ENCODE assay signal across 8 cellular contexts in genomic region chr6:137415127-137415833, GRCh38.
A peak's percentile ranks its signal among the peaks of the same experiment; 100 is the strongest.
DNase-seq lines count a peak whose midpoint lies in the region; ATAC-seq, FAIRE-seq and TF ChIP-seq lines count a peak whose summit lies in the region.

No MANE protein-coding gene starts in this region.

- TF ChIP-seq CTCF in WI38 (IDR thresholded peaks at IDR 0.05; ENCODE audit: low read depth, low read length) (peak; percentile 69), bronchial epithelial cell (IDR thresholded peaks at IDR 0.05; ENCODE audit: insufficient read depth, low read length, severe bottlenecking) (peak; percentile 72)

- H3K4me3 ChIP-seq in WI38 (ENCODE audit: low read depth, low read length) (peak overlapping the region; percentile 48), bronchial epithelial cell (ENCODE audit: low read depth, low read length) (peak overlapping the region; percentile 28)

- FAIRE-seq in bronchial epithelial cell (lab: Jason Lieb, UNC), result no peak

- DNase-seq in Ammon's horn (ENCODE audit: low spot score), result peak; percentile 80
- DNase-seq in HS-27A (ENCODE audit: low read depth), result peak; percentile 43
- peak; percentile 71 for DNase-seq in bronchial epithelial cell (ENCODE audit: low read depth)
- DNase-seq in iris pigment epithelial cell (ENCODE audit: low read depth), result peak; percentile 70
- peak; percentile 22 to 41 for DNase-seq in stimulated activated CD4-positive, alpha-beta T cell treated with anti-CD3 and anti-CD28 coated beads, Interleukin-15, amount 100 ng/mL, for 1 hour (ENCODE audit: low read depth in 1 of 2, low spot score in 1 of 2)
- no peak for DNase-seq in NCI-H2029 (lab: John Stamatoyannopoulos, UW)

- H3K36me3 ChIP-seq in bronchial epithelial cell (ENCODE audit: control insufficient read depth, insufficient read depth, low read length), result no peaks in the 10 kb centered on the region

- peak; percentile 82 for ATAC-seq in GM19324 (IDR thresholded peaks at IDR 0.05; ENCODE audit: low FRiP score, unreplicated experiment)

- peaks cover 6% of the 10 kb centered on the region for H3K27me3 ChIP-seq in bronchial epithelial cell (ENCODE audit: control insufficient read depth, insufficient read depth, low read length)
